ENCODE assay signal across 8 cellular contexts in the genomic region with DNA sequence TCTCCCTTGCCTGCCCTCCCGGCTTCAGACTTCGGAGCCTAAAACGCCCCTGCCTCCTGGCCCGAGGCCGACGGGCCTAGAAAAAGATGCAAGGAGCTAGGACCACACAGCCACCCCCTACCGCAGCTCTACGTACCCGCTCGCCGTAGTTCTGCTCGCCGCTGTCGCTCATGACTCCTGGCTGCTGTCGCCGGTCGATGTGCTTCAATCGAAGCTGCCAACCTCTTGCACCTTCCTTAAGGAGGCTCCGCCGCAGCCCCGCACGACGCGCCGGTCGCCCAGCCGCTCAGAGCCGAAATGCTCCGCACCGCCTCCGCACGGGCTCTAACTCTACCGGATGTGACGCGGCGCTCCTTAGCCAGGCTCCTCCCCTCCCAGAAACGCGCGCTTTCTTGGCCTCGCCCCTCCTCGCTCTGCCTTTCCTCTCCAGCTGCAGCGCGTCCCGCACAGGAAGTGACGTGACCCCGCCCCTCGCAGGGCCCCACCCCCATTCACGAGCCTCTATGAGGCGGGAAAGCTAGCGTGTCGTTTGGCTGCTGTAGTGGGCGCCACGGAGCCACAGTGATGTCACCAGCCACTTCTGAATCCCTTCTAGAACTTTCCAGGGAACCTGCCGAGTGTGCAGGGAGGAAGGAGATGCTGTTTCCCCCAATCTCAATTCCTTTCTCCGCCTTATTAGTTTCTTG. TPM values are rescaled to one million over a fixed set of nuclear protein-coding genes. Genes with fewer than 3 reads are reported as not detected.
DNase-seq lines count a peak whose midpoint lies in the region; TF ChIP-seq lines count a peak whose summit lies in the region.

A gene (minus strand): TSS at position 326 of the 686 bp plus-strand sequence. CDS start 154 bp downstream, at position 172.

- peak within 1 kb of the TSS; percentile 100 for H3K18ac ChIP-seq in neuronal stem cell (ENCODE audit: low read length)

- H3K14ac ChIP-seq in neuronal stem cell (ENCODE audit: low read length): peak within 1 kb of the TSS; percentile 89

- H3K4ac ChIP-seq in neuronal stem cell (ENCODE audit: low read length): peak within 1 kb of the TSS; percentile 100

- peak within 1 kb of the TSS; percentile 100 for H2BK15ac ChIP-seq in neuronal stem cell (ENCODE audit: low read length)

- peaks cover 0 to 2% of the 10 kb centered on the region in 2 donors for H3K9me3 ChIP-seq in neuronal stem cell (replicated peaks in 1 of 2; ENCODE audit: control insufficient read depth in 2 of 2, insufficient read depth in 1 of 2, low read depth in 1 of 2, low read length in 2 of 2)

- H3K36me3 ChIP-seq in GM06990 (ENCODE audit: control insufficient read depth, insufficient read depth, low read length) (no peaks in the 10 kb centered on the region), neuronal stem cell (replicated peaks in 1 of 2; ENCODE audit: control insufficient read depth in 2 of 2, insufficient read depth in 2 of 2, low read length in 2 of 2) (peaks cover 0 to 33% of the 10 kb centered on the region in 2 donors)

- H3K4me2 ChIP-seq in neuronal stem cell (ENCODE audit: insufficient read depth, low read length, poor library complexity, severe bottlenecking): peak within 1 kb of the TSS; percentile 25

- H4K91ac ChIP-seq in neuronal stem cell (ENCODE audit: low read depth, low read length, poor library complexity): peak within 1 kb of the TSS; percentile 97

- peak within 1 kb of the TSS; percentile 100 for H3K9ac ChIP-seq in neuronal stem cell (ENCODE audit: low read depth, low read length, poor library complexity)

- peak within 1 kb of the TSS; percentile 96 for H2BK5ac ChIP-seq in neuronal stem cell (ENCODE audit: low read length)

- peak within 1 kb of the TSS; percentile 97 for H4K8ac ChIP-seq in neuronal stem cell (ENCODE audit: low read depth, low read length)

- in situ Hi-C loops in SK-MEL-5 (cut with HindIII; ENCODE audit: low pct_unique_long_range_greater_than_20kb, low sequenced_read_pairs): no loop called here

- no peak within 1 kb of the TSS for H2BK120ac ChIP-seq in neuronal stem cell (ENCODE audit: low read depth, low read length)

- H3K4me1 ChIP-seq in neuronal stem cell (ENCODE audit: control insufficient read depth in 2 of 2, insufficient read depth in 1 of 2, low read depth in 1 of 2, low read length in 2 of 2): peaks cover 0 to 14% of the 10 kb centered on the region in 2 donors

- no CpG with 5 or more reads among the region's 55 CpGs for WGBS in neuronal stem cell (ENCODE audit: extremely low coverage in 2 of 2, insufficient read length in 2 of 2, insufficient replicate concordance in 1 of 2), 2 donors

- H3K79me1 ChIP-seq in neuronal stem cell (ENCODE audit: low read depth, low read length): peaks cover 4% of the 10 kb centered on the region

- H3K23ac ChIP-seq in neuronal stem cell (ENCODE audit: low read depth, low read length, poor library complexity): peak within 1 kb of the TSS; percentile 100

- H3K4me3 ChIP-seq in GM06990 (replicated peaks; ENCODE audit: low read depth, low read length) (peak within 1 kb of the TSS; percentile 100), HFF-Myc (replicated peaks; ENCODE audit: low read depth, low read length) (peak within 1 kb of the TSS; percentile 99), neuronal stem cell (ENCODE audit: low read length in 2 of 2) (peak within 1 kb of the TSS; percentile 88 to 98)

- peak within 1 kb of the TSS; percentile 97 for H2BK12ac ChIP-seq in neuronal stem cell (ENCODE audit: low read length)

- peak; percentile 25 for TF ChIP-seq CTCF in GM06990 (IDR thresholded peaks at IDR 0.05; ENCODE audit: insufficient read depth, low read length, poor library complexity, severe bottlenecking)
- no peak for TF ChIP-seq CTCF in HFF-Myc (IDR thresholded peaks at IDR 0.05; ENCODE audit: low read depth, low read length, missing control alignments)
- TF ChIP-seq CTCF in subcutaneous adipose tissue (IDR thresholded peaks at IDR 0.05; ENCODE audit: low read depth): no peak

- H3K27me3 ChIP-seq in GM06990 (replicated peaks; ENCODE audit: control insufficient read depth, insufficient read depth, low read length) (no peaks in the 10 kb centered on the region), neuronal stem cell (ENCODE audit: control insufficient read depth in 3 of 3, insufficient read depth in 3 of 3, low read depth in 1 of 3, low read length in 3 of 3) (no peaks in the 10 kb centered on the region)

- peak; percentile 97 for DNase-seq in GM06990 (ENCODE audit: extremely low read depth, insufficient read length)
- DNase-seq in HFF-Myc (ENCODE audit: extremely low read depth, low read depth): peak; percentile 92
- peak; percentile 98 for DNase-seq in MV-4-11 (lab: John Stamatoyannopoulos, UW)
- DNase-seq in SK-MEL-5 (ENCODE audit: low read depth, low spot score): peak; percentile 98
- DNase-seq in activated naive CD4-positive, alpha-beta T cell treated with Interleukin-2 at 50 U/mL for 16 hours: peak; percentile 99
- DNase-seq in foreskin melanocyte: peak; percentile 95
- peak; percentile 95 for DNase-seq in neuronal stem cell (ENCODE audit: low spot score)

- H3K27ac ChIP-seq in neuronal stem cell (replicated peaks; ENCODE audit: low read length): peak within 1 kb of the TSS; percentile 97

- peak within 1 kb of the TSS; percentile 65 for H2AFZ ChIP-seq in neuronal stem cell (ENCODE audit: low read length)

- H2AK5ac ChIP-seq in neuronal stem cell (ENCODE audit: low read depth, low read length): peak within 1 kb of the TSS; percentile 100

RNA-seq across cellular contexts. Expression of the gene that starts here (rescaled TPM):
- 221 and 235 TPM in 2 replicates for total RNA-seq in SK-MEL-5 (2014; rRNA removed; shearing (Covaris generic))
- 180 and 191 TPM in 2 replicates for polyA plus RNA-seq in SK-MEL-5 (2015; cell fraction: cytosol; rRNA removed)
- polyA plus RNA-seq in SK-MEL-5 (2015; cell fraction: nucleus; rRNA removed): 909 and 970 TPM in 2 replicates
- polyA plus RNA-seq in neuronal stem cell (2013, experiment 1 of 2): 305 TPM
- polyA plus RNA-seq in neuronal stem cell (2013, experiment 2 of 2): 338 TPM
- 100 to 1,000 TPM; 118 to 237 (median 126) TPM for total RNA-seq in subcutaneous adipose tissue

Comparison
In these comparisons a context has a peak if more than half of its experiments do, and no peak if none do; other contexts are left out.
1. Peak in every context shown above with its lines: DNase-seq, H3K4me3 ChIP-seq and H3K27ac ChIP-seq.